In the genomic region with DNA sequence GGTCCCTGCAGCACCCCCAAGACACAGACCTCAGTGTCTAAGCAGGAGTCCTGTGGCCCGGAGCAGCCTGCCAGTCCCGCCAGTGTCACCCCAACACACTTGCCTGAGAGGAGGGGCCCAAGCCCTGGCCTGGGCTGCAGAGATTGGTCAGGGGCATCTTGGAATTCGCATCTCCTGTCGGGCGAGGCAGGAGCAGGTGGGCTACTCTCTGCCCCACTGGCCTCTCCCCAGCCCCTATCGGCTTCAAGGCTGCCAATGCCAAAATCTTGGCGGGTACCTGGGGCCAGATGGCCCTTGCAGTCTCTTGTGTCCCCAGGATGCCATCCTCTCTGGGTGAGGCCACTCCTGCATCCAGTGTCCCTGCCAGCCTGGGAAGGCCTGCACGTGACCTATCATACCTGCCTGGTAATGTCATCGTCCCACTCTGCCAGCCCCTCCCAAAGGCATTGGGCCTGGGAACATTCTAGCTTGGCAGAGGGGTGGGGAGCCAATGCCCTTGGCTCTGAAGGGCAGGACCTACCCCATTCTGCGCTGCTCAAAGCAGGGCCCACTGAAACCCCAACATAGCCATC, we compare ENCODE assay signal across 2 cellular contexts.
TF ChIP-seq lines count a peak whose summit lies in the region.

No MANE protein-coding gene starts in this region.

TF ChIP-seq in H1, 55 proteins besides CTCF, POLR2A, EP300 and RAD21:
- TF ChIP-seq, protein P1, sequence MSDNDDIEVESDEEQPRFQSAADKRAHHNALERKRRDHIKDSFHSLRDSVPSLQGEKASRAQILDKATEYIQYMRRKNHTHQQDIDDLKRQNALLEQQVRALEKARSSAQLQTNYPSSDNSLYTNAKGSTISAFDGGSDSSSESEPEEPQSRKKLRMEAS (IDR thresholded peaks at IDR 0.05): peak; percentile 5; the same call in 1 of the 2 replicates
TF ChIP-seq in H1: peak in this region for 1; not testable (repeated sequence) for 54.

TF ChIP-seq in HepG2, 621 proteins besides CTCF, POLR2A, EP300 and RAD21:
- TF ChIP-seq, protein P2, sequence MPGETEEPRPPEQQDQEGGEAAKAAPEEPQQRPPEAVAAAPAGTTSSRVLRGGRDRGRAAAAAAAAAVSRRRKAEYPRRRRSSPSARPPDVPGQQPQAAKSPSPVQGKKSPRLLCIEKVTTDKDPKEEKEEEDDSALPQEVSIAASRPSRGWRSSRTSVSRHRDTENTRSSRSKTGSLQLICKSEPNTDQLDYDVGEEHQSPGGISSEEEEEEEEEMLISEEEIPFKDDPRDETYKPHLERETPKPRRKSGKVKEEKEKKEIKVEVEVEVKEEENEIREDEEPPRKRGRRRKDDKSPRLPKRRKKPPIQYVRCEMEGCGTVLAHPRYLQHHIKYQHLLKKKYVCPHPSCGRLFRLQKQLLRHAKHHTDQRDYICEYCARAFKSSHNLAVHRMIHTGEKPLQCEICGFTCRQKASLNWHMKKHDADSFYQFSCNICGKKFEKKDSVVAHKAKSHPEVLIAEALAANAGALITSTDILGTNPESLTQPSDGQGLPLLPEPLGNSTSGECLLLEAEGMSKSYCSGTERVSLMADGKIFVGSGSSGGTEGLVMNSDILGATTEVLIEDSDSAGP (CRISPR knock-in tag; IDR thresholded peaks at IDR 0.05; ENCODE audit: borderline replicate concordance): peak; percentile 93; the same call in 1 of the 2 replicates
